18 cellular contexts compared by ENCODE assay signal in genomic region chr2:37153224-37153623, GRCh38. TPM values are rescaled to one million over a fixed set of nuclear protein-coding genes. Genes with fewer than 3 reads are reported as not detected.
DNase-seq lines count a peak whose midpoint lies in the region; ATAC-seq, FAIRE-seq and TF ChIP-seq lines count a peak whose summit lies in the region.
"Had no signal": no experiment of that assay in that cellular context is flagged by ENCODE, and none has a peak within 500 bp of the region (broad histone marks: within the 10 kb centered on the region; RNA-seq: fewer than 3 reads in every experiment).

No MANE protein-coding gene starts in this region.

- H3K36me3 ChIP-seq in GM12878 (ENCODE audit: control insufficient read depth in 2 of 2, insufficient read depth in 2 of 2, low read length in 1 of 2): peaks cover under 1 to 19% of the 10 kb centered on the region in 2 experiments
- H3K36me3 ChIP-seq in WERI-Rb-1: peaks cover 29% of the 10 kb centered on the region

- CTCF ChIA-PET in activated CD4-positive, alpha-beta memory T cell treated with anti-CD3 and anti-CD28 coated beads, Interleukin-2, amount 10 ng/mL, durations not matched to agents 7 days and 5 days (lab: Charles Lee): no interaction called here
- CTCF ChIA-PET in activated CD4-positive, alpha-beta memory T cell treated with anti-CD3 and anti-CD28 coated beads for 36 hours (lab: Charles Lee): no interaction called here
- CTCF ChIA-PET in GM12878 (lab: Yijun Ruan, JAX): interaction anchor here (1.3 kb wide), 1 partner anchor 65 kb away, joined by 3 read pairs; no protein-coding TSS in a partner anchor

- peaks cover 3% of the 10 kb centered on the region; the same call in 1 of the 2 replicates for H4K20me1 ChIP-seq in GM12878 (ENCODE audit: control insufficient read depth, insufficient read depth)

- TF ChIP-seq RAD21 in GM12878 (IDR thresholded peaks at IDR 0.05; ENCODE audit: insufficient read depth, low read depth, low read length): no peak

- peaks cover 2% of the 10 kb centered on the region for H3K9me3 Mint-ChIP-seq in activated CD4-positive, alpha-beta memory T cell treated with anti-CD3 and anti-CD28 coated beads, Interleukin-2, amount 10 ng/mL, durations not matched to agents 7 days and 5 days
- no peaks in the 10 kb centered on the region for H3K9me3 Mint-ChIP-seq in activated CD4-positive, alpha-beta memory T cell treated with anti-CD3 and anti-CD28 coated beads for 36 hours
- no peaks in the 10 kb centered on the region for H3K9me3 Mint-ChIP-seq in natural killer cell
- H3K9me3 Mint-ChIP-seq in natural killer cell treated with Interleukin-12 subunit alpha and Interleukin-12 subunit beta and Interleukin-15 and Interleukin-18, amount 100 ng/mL, for 72 hours: no peaks in the 10 kb centered on the region
- H3K9me3 Mint-ChIP-seq: IgD-negative memory B cell had no signal

- no peaks in the 10 kb centered on the region for H3K27me3 ChIP-seq in GM12878 (replicated peaks in 1 of 2; ENCODE audit: control insufficient read depth in 2 of 2, insufficient read depth in 2 of 2, low read length in 1 of 2)
- no peaks in the 10 kb centered on the region for H3K27me3 ChIP-seq in WERI-Rb-1 (ENCODE audit: insufficient read depth, low read depth, severe bottlenecking)
- H3K27me3 ChIP-seq: SJCRH30 had no signal

- H3K9me3 ChIP-seq in GM12878 (replicated peaks; ENCODE audit: control insufficient read depth, insufficient read depth, low read length) (peaks cover 2% of the 10 kb centered on the region; the same call in 1 of the 3 replicates), WERI-Rb-1 (ENCODE audit: severe bottlenecking) (no peaks in the 10 kb centered on the region)
- H3K9me3 ChIP-seq: SJCRH30 had no signal

- 94% methylated on average over 5 of the region's 5 CpGs for WGBS in GM12878 (ENCODE audit: insufficient coverage, insufficient replicate concordance, low lambda C conversion rate, missing lambda C conversion rate)

- ATAC-seq in natural killer cell (no peak), GM12878 (no peak), GM21526 (IDR thresholded peaks at IDR 0.05; ENCODE audit: low FRiP score, unreplicated experiment) (no peak)
- ATAC-seq in natural killer cell treated with Interleukin-12 subunit alpha and Interleukin-12 subunit beta and Interleukin-15 and Interleukin-18, amount 100 ng/mL, for 72 hours: no peak

- no peak for TF ChIP-seq EP300 in GM12878 (IDR thresholded peaks at IDR 0.05; ENCODE audit: borderline replicate concordance in 1 of 2, control insufficient read depth in 1 of 2, low read depth in 2 of 2, low read length in 2 of 2)

- no peak overlapping the region for H3K4me3 Mint-ChIP-seq in activated CD4-positive, alpha-beta memory T cell treated with anti-CD3 and anti-CD28 coated beads, Interleukin-2, amount 10 ng/mL, durations not matched to agents 7 days and 5 days
- no peak overlapping the region for H3K4me3 Mint-ChIP-seq in activated CD4-positive, alpha-beta memory T cell treated with anti-CD3 and anti-CD28 coated beads for 36 hours
- no peak overlapping the region for H3K4me3 Mint-ChIP-seq in natural killer cell
- no peak overlapping the region for H3K4me3 Mint-ChIP-seq in natural killer cell treated with Interleukin-12 subunit alpha and Interleukin-12 subunit beta and Interleukin-15 and Interleukin-18, amount 100 ng/mL, for 72 hours

- TF ChIP-seq CTCF in natural killer cell (IDR thresholded peaks at IDR 0.05): no peak
- no peak for TF ChIP-seq CTCF in GM12878 (IDR thresholded peaks at IDR 0.05 in 2 of 3, conservative IDR thresholded peaks at IDR 0.05 in 1 of 3; ENCODE audit: control insufficient read depth in 2 of 3, extremely low read depth in 1 of 3, insufficient read depth in 1 of 3, low read depth in 3 of 3, low read length in 3 of 3)
- TF ChIP-seq CTCF in WERI-Rb-1 (IDR thresholded peaks at IDR 0.05; ENCODE audit: low read depth, low read length): no peak

- no peak overlapping the region for H2AFZ ChIP-seq in GM12878 (ENCODE audit: control insufficient read depth, low read depth, low read length)

- POLR2A ChIA-PET in activated CD4-positive, alpha-beta memory T cell treated with anti-CD3 and anti-CD28 coated beads, Interleukin-2, amount 10 ng/mL, durations not matched to agents 7 days and 5 days (lab: Charles Lee): no interaction called here
- POLR2A ChIA-PET in activated CD4-positive, alpha-beta memory T cell treated with anti-CD3 and anti-CD28 coated beads for 36 hours (lab: Charles Lee): no interaction called here
- POLR2A ChIA-PET in GM12878 (lab: Charles Lee): interaction anchor here (0.7 kb wide), 1 partner anchor 11 kb away, joined by 3 read pairs; no protein-coding TSS in a partner anchor

- RAD21 ChIA-PET in GM12878 (lab: Charles Lee; ENCODE audit: unreplicated experiment): no interaction called here

- peaks cover 85% of the 10 kb centered on the region for H3K79me2 ChIP-seq in GM12878 (ENCODE audit: control insufficient read depth, insufficient read depth, low read length)

- SMC1A ChIA-PET in GM12878 (lab: Charles Lee; ENCODE audit: uncharacterized antibody, unreplicated experiment): no interaction called here

- no peaks in the 10 kb centered on the region for H3K27me3 Mint-ChIP-seq in activated CD4-positive, alpha-beta memory T cell treated with anti-CD3 and anti-CD28 coated beads, Interleukin-2, amount 10 ng/mL, durations not matched to agents 7 days and 5 days
- H3K27me3 Mint-ChIP-seq in activated CD4-positive, alpha-beta memory T cell treated with anti-CD3 and anti-CD28 coated beads for 36 hours: no peaks in the 10 kb centered on the region
- H3K27me3 Mint-ChIP-seq in natural killer cell (ENCODE audit: low read depth in 2 of 2): no peaks in the 10 kb centered on the region
- H3K27me3 Mint-ChIP-seq in natural killer cell treated with Interleukin-12 subunit alpha and Interleukin-12 subunit beta and Interleukin-15 and Interleukin-18, amount 100 ng/mL, for 72 hours: no peaks in the 10 kb centered on the region
- H3K27me3 Mint-ChIP-seq: IgD-negative memory B cell had no signal

- H3K4me1 ChIP-seq in GM12878 (ENCODE audit: control insufficient read depth, insufficient read depth, low read length): peaks cover 12% of the 10 kb centered on the region

- H3K9ac ChIP-seq in GM12878 (ENCODE audit: control insufficient read depth, insufficient read depth, low read length): no peak overlapping the region

- FAIRE-seq in GM12878 (lab: Jason Lieb, UNC): no peak
- FAIRE-seq: RCC 7860 had no signal

- BruUV-seq in GM12878 (replicated peaks; lab: Mats Ljungman, UMichigan): no TSS peak

- intact Hi-C loops in activated CD4-positive, alpha-beta memory T cell treated with anti-CD3 and anti-CD28 coated beads for 36 hours (cut with micrococcal nuclease): no loop called here
- intact Hi-C loops in natural killer cell (cut with micrococcal nuclease) (loop anchor here (10.0 kb wide), 1 partner anchor 722 kb away; no protein-coding TSS in a partner anchor), GM12878 (cut with micrococcal nuclease; ENCODE audit: unreplicated experiment) (no loop called here)

- peaks cover 77% of the 10 kb centered on the region for H3K4me1 Mint-ChIP-seq in activated CD4-positive, alpha-beta memory T cell treated with anti-CD3 and anti-CD28 coated beads, Interleukin-2, amount 10 ng/mL, durations not matched to agents 7 days and 5 days
- H3K4me1 Mint-ChIP-seq in activated CD4-positive, alpha-beta memory T cell treated with anti-CD3 and anti-CD28 coated beads for 36 hours (ENCODE audit: low read depth): peaks cover 56% of the 10 kb centered on the region
- peaks cover 52 to 59% of the 10 kb centered on the region in 2 donors for H3K4me1 Mint-ChIP-seq in natural killer cell
- H3K4me1 Mint-ChIP-seq in natural killer cell treated with Interleukin-12 subunit alpha and Interleukin-12 subunit beta and Interleukin-15 and Interleukin-18, amount 100 ng/mL, for 72 hours (ENCODE audit: low read depth in 2 of 2): peaks cover 46 to 57% of the 10 kb centered on the region in 2 donors

- in situ Hi-C loops in GM12878 (cut with MboI): no loop called here

- TF ChIP-seq POLR2A in GM12878 (IDR thresholded peaks at IDR 0.05; ENCODE audit: low read depth, low read length): no peak

- DNase-seq in activated CD4-positive, alpha-beta memory T cell treated with anti-CD3 and anti-CD28 coated beads, Interleukin-2, amount 10 ng/mL, durations not matched to agents 7 days and 5 days: no peak
- DNase-seq in activated CD4-positive, alpha-beta memory T cell treated with anti-CD3 and anti-CD28 coated beads for 36 hours: no peak
- DNase-seq in natural killer cell (no peak), GM12878 (ENCODE audit: low read depth, low spot score) (no peak), WERI-Rb-1 (no peak)
- no peak for DNase-seq in natural killer cell treated with Interleukin-12 subunit alpha and Interleukin-12 subunit beta and Interleukin-15 and Interleukin-18, amount 100 ng/mL, for 72 hours (ENCODE audit: low spot score)
- DNase-seq: H7, NCI-H1105 treated with DMSO at 0.1 percent for 48 hours, NCI-H2029 treated with DMSO at 0.1 percent for 48 hours, NCI-H2171, NCI-H524 treated with DMSO at 0.1 percent for 48 hours, OCI-M1, SJCRH30 had no signal

- H3K27ac ChIP-seq in GM12878 (ENCODE audit: control insufficient read depth, insufficient read depth) (no peak overlapping the region), WERI-Rb-1 (no peak overlapping the region)
- H3K27ac ChIP-seq: C4-2B, SJCRH30 had no signal

- H3K27ac Mint-ChIP-seq in activated CD4-positive, alpha-beta memory T cell treated with anti-CD3 and anti-CD28 coated beads, Interleukin-2, amount 10 ng/mL, durations not matched to agents 7 days and 5 days: peak overlapping the region; percentile 27
- no peak overlapping the region for H3K27ac Mint-ChIP-seq in activated CD4-positive, alpha-beta memory T cell treated with anti-CD3 and anti-CD28 coated beads for 36 hours
- peak overlapping the region; percentile 18 to 45 for H3K27ac Mint-ChIP-seq in natural killer cell
- no peak overlapping the region for H3K27ac Mint-ChIP-seq in natural killer cell treated with Interleukin-12 subunit alpha and Interleukin-12 subunit beta and Interleukin-15 and Interleukin-18, amount 100 ng/mL, for 72 hours

- peaks cover 75% of the 10 kb centered on the region for H3K36me3 Mint-ChIP-seq in activated CD4-positive, alpha-beta memory T cell treated with anti-CD3 and anti-CD28 coated beads, Interleukin-2, amount 10 ng/mL, durations not matched to agents 7 days and 5 days (ENCODE audit: low read depth)
- H3K36me3 Mint-ChIP-seq in activated CD4-positive, alpha-beta memory T cell treated with anti-CD3 and anti-CD28 coated beads for 36 hours: peaks cover 28% of the 10 kb centered on the region
- no peaks in the 10 kb centered on the region for H3K36me3 Mint-ChIP-seq in natural killer cell
- H3K36me3 Mint-ChIP-seq in natural killer cell treated with Interleukin-12 subunit alpha and Interleukin-12 subunit beta and Interleukin-15 and Interleukin-18, amount 100 ng/mL, for 72 hours: peaks cover 24% of the 10 kb centered on the region

- H3K4me2 ChIP-seq in GM12878 (ENCODE audit: control insufficient read depth, insufficient read depth): peak overlapping the region; percentile 28; the same call in 1 of the 2 replicates

- H3K4me3 ChIP-seq in GM12878: no peak overlapping the region
- no peak overlapping the region for H3K4me3 ChIP-seq in WERI-Rb-1 (ENCODE audit: low read depth, low read length)
- H3K4me3 ChIP-seq: SJCRH30 had no signal

RNA-seq across cellular contexts. Expression of gene EIF2AK2, which starts 3.6 kb away (rescaled TPM):
- 100 to 1,000 TPM; 136 to 142 TPM for total RNA-seq in activated CD4-positive, alpha-beta memory T cell treated with anti-CD3 and anti-CD28 coated beads, Interleukin-2, amount 10 ng/mL, durations not matched to agents 7 days and 5 days
- 10 to 100 TPM; 48.1 to 52.6 TPM for total RNA-seq in activated CD4-positive, alpha-beta memory T cell treated with anti-CD3 and anti-CD28 coated beads for 36 hours
- total RNA-seq in natural killer cell (10 to 100 TPM; 29.9 to 47.3 (median 43.9) TPM), GM12878 (2014; rRNA removed) (44.4 and 53.4 TPM in 2 replicates), GM12878 (2014; rRNA removed; fragmentation: Illumina TruSeq; extraction: Trizol) (59.7 and 66.5 TPM in 2 replicates), GM12878 (2021) (69.8 and 72.9 TPM in 2 replicates)
- total RNA-seq in natural killer cell treated with Interleukin-12 subunit alpha and Interleukin-12 subunit beta and Interleukin-15 and Interleukin-18, amount 100 ng/mL, for 72 hours: 10 to 100 TPM; 37.7 to 40.1 TPM
- 77.0 and 86.6 TPM in 2 replicates for total RNA-seq in GM12878 (2013; cell fraction: nucleolus; rRNA removed)
- polyA plus RNA-seq in GM12878 (2011; ENCODE audit: low read depth): 20.5 TPM
- polyA plus RNA-seq in GM12878 (2011; rRNA removed) (70.6 and 110 TPM in 2 replicates), GM12878 (2014; fragmentation: Illumina TruSeq; extraction: Trizol) (66.9 and 85.4 TPM in 2 replicates), GM12878 (2014; fragmentation: Nextera tagmentation; extraction: Ambion mirVana) (10 to 100 TPM; 16.2 to 34.6 TPM), GM12878 (2014; rRNA removed) (40.2 and 46.7 TPM in 2 replicates), GM12878 (2016; fragmentation: Nextera tagmentation; extraction: Ambion mirVana) (10 to 100 TPM; 70.9 to 81.4 TPM)
- 26.0 and 28.0 TPM in 2 replicates for polyA plus RNA-seq in GM12878 (2011; cell fraction: cytosol; rRNA removed)
- polyA plus RNA-seq in GM12878 (2011; cell fraction: nucleus; rRNA removed): 27.1 and 35.1 TPM in 2 replicates
- polyA plus RNA-seq in GM12878 (2012): 26.9 and 29.2 TPM in 2 replicates
- 53.2 and 72.5 TPM in 2 replicates for polyA minus RNA-seq in GM12878 (2011; rRNA and poly(A)+ RNA removed)
- 35.1 and 38.6 TPM in 2 replicates for polyA minus RNA-seq in GM12878 (2011; cell fraction: cytosol; rRNA and poly(A)+ RNA removed)
- 19.9 and 38.9 TPM in 2 replicates for polyA minus RNA-seq in GM12878 (2011; cell fraction: nucleus; rRNA and poly(A)+ RNA removed)

RNA-seq across cellular contexts. Expression of gene SULT6B1, which starts 35.2 kb away (rescaled TPM):
- not detected for total RNA-seq in activated CD4-positive, alpha-beta memory T cell treated with anti-CD3 and anti-CD28 coated beads, Interleukin-2, amount 10 ng/mL, durations not matched to agents 7 days and 5 days
- not detected for total RNA-seq in activated CD4-positive, alpha-beta memory T cell treated with anti-CD3 and anti-CD28 coated beads for 36 hours
- not detected for total RNA-seq in natural killer cell
- total RNA-seq in natural killer cell treated with Interleukin-12 subunit alpha and Interleukin-12 subunit beta and Interleukin-15 and Interleukin-18, amount 100 ng/mL, for 72 hours: not detected
- not detected in 2 replicates for total RNA-seq in GM12878 (2013; cell fraction: nucleolus; rRNA removed)
- total RNA-seq in GM12878 (2014; rRNA removed): not detected in 2 replicates
- total RNA-seq in GM12878 (2014; rRNA removed; fragmentation: Illumina TruSeq; extraction: Trizol): not detected in 2 replicates
- total RNA-seq in GM12878 (2021): not detected in 2 replicates
- not detected for polyA plus RNA-seq in GM12878 (2011; ENCODE audit: low read depth)
- polyA plus RNA-seq in GM12878 (2011; rRNA removed): not detected in 2 replicates
- polyA plus RNA-seq in GM12878 (2011; cell fraction: cytosol; rRNA removed): not detected in 2 replicates
- not detected in 2 replicates for polyA plus RNA-seq in GM12878 (2011; cell fraction: nucleus; rRNA removed)
- polyA plus RNA-seq in GM12878 (2012): not detected in 2 replicates
- polyA plus RNA-seq in GM12878 (2014; fragmentation: Illumina TruSeq; extraction: Trizol): not detected in 2 replicates
- polyA plus RNA-seq in GM12878 (2014; fragmentation: Nextera tagmentation; extraction: Ambion mirVana): not detected
- not detected in 2 replicates for polyA plus RNA-seq in GM12878 (2014; rRNA removed)
- polyA plus RNA-seq in GM12878 (2016; fragmentation: Nextera tagmentation; extraction: Ambion mirVana): not detected
- not detected in 2 replicates for polyA minus RNA-seq in GM12878 (2011; rRNA and poly(A)+ RNA removed)
- polyA minus RNA-seq in GM12878 (2011; cell fraction: cytosol; rRNA and poly(A)+ RNA removed): not detected in 2 replicates
- not detected in 2 replicates for polyA minus RNA-seq in GM12878 (2011; cell fraction: nucleus; rRNA and poly(A)+ RNA removed)
- total RNA-seq: A172, H7, SJCRH30 had no signal
- polyA plus RNA-seq: IgD-negative memory B cell had no signal

RNA-seq across cellular contexts. Expression of gene CEBPZOS, which starts 43.1 kb away (rescaled TPM):
- 10 to 100 TPM; 32.9 to 36.3 TPM for total RNA-seq in activated CD4-positive, alpha-beta memory T cell treated with anti-CD3 and anti-CD28 coated beads, Interleukin-2, amount 10 ng/mL, durations not matched to agents 7 days and 5 days
- 10 to 100 TPM; 29.3 to 33.2 TPM for total RNA-seq in activated CD4-positive, alpha-beta memory T cell treated with anti-CD3 and anti-CD28 coated beads for 36 hours
- total RNA-seq in natural killer cell (10 to 100 TPM; 30.3 to 37.0 (median 30.9) TPM), GM12878 (2014; rRNA removed) (28.1 and 31.2 TPM in 2 replicates), GM12878 (2014; rRNA removed; fragmentation: Illumina TruSeq; extraction: Trizol) (26.5 and 27.1 TPM in 2 replicates), GM12878 (2021) (32.1 and 33.2 TPM in 2 replicates)
- 10 to 100 TPM; 32.6 to 37.9 TPM for total RNA-seq in natural killer cell treated with Interleukin-12 subunit alpha and Interleukin-12 subunit beta and Interleukin-15 and Interleukin-18, amount 100 ng/mL, for 72 hours
- 38.8 and 41.9 TPM in 2 replicates for total RNA-seq in GM12878 (2013; cell fraction: nucleolus; rRNA removed)
- 19.9 TPM for polyA plus RNA-seq in GM12878 (2011; ENCODE audit: low read depth)
- polyA plus RNA-seq in GM12878 (2011; rRNA removed) (47.8 and 73.5 TPM in 2 replicates), GM12878 (2014; fragmentation: Illumina TruSeq; extraction: Trizol) (41.3 and 46.2 TPM in 2 replicates), GM12878 (2014; fragmentation: Nextera tagmentation; extraction: Ambion mirVana) (10 to 100 TPM; 22.9 to 50.8 TPM), GM12878 (2014; rRNA removed) (44.3 and 48.5 TPM in 2 replicates), GM12878 (2016; fragmentation: Nextera tagmentation; extraction: Ambion mirVana) (10 to 100 TPM; 36.8 to 47.9 TPM)
- 25.4 and 29.8 TPM in 2 replicates for polyA plus RNA-seq in GM12878 (2011; cell fraction: cytosol; rRNA removed)
- 15.9 and 16.6 TPM in 2 replicates for polyA plus RNA-seq in GM12878 (2011; cell fraction: nucleus; rRNA removed)
- 24.8 and 30.7 TPM in 2 replicates for polyA plus RNA-seq in GM12878 (2012)
- polyA minus RNA-seq in GM12878 (2011; rRNA and poly(A)+ RNA removed): 12.5 and 15.9 TPM in 2 replicates
- polyA minus RNA-seq in GM12878 (2011; cell fraction: cytosol; rRNA and poly(A)+ RNA removed): 3.5 and 7.3 TPM in 2 replicates
- polyA minus RNA-seq in GM12878 (2011; cell fraction: nucleus; rRNA and poly(A)+ RNA removed): 8.2 and 18.1 TPM in 2 replicates

Comparison
In these comparisons a context has a peak if more than half of its experiments do, and no peak if none do; other contexts are left out.
1. H3K27ac Mint-ChIP-seq: peak in activated CD4-positive, alpha-beta memory T cell treated with anti-CD3 and anti-CD28 coated beads, Interleukin-2, amount 10 ng/mL, durations not matched to agents 7 days and 5 days (single experiment) and natural killer cell (2 of 2); none in activated CD4-positive, alpha-beta memory T cell treated with anti-CD3 and anti-CD28 coated beads for 36 hours (single experiment) and natural killer cell treated with Interleukin-12 subunit alpha and Interleukin-12 subunit beta and Interleukin-15 and Interleukin-18, amount 100 ng/mL, for 72 hours (0 of 2).